In genomic region chr17:66210208-66210574, GRCh38 we compare ENCODE assay signal across 1 cellular context.
TF ChIP-seq lines count a peak whose summit lies in the region.

No MANE protein-coding gene starts in this region.

TF ChIP-seq in HepG2, 621 proteins besides CTCF, POLR2A, EP300 and RAD21 (continued from another document):
- no peak for TF ChIP-seq AKNA (CRISPR knock-in tag; IDR thresholded peaks at IDR 0.05; ENCODE audit: borderline replicate concordance)
- TF ChIP-seq ZNF746 (CRISPR knock-in tag; IDR thresholded peaks at IDR 0.05), result no peak
- no peak for TF ChIP-seq SCMH1 (CRISPR knock-in tag; IDR thresholded peaks at IDR 0.05; ENCODE audit: borderline replicate concordance)
- no peak for TF ChIP-seq NFKB2 (CRISPR knock-in tag; IDR thresholded peaks at IDR 0.05; ENCODE audit: borderline replicate concordance)
- no peak for TF ChIP-seq TERF1 (CRISPR knock-in tag; IDR thresholded peaks at IDR 0.05)
- no peak for TF ChIP-seq ZNF441 (CRISPR knock-in tag; IDR thresholded peaks at IDR 0.05; ENCODE audit: borderline replicate concordance)
- no peak for TF ChIP-seq PLRG1 (conservative IDR thresholded peaks at IDR 0.05)
- no peak for TF ChIP-seq GABPB1 (CRISPR knock-in tag; IDR thresholded peaks at IDR 0.05)
- TF ChIP-seq ARID2 (CRISPR knock-in tag; IDR thresholded peaks at IDR 0.05; ENCODE audit: borderline replicate concordance), result no peak
- TF ChIP-seq HINFP (CRISPR knock-in tag; IDR thresholded peaks at IDR 0.05; ENCODE audit: low read depth), result no peak
- TF ChIP-seq ZNF350 (CRISPR knock-in tag; IDR thresholded peaks at IDR 0.05; ENCODE audit: borderline replicate concordance, low read depth), result 0 out of 2 replicates have a peak, but pooled peaks have one; percentile 20
- 0 out of 2 replicates have a peak, but pooled peaks have one; percentile 24 for TF ChIP-seq ATF2 (CRISPR knock-in tag; IDR thresholded peaks at IDR 0.05)
- TF ChIP-seq ZNF646 (CRISPR knock-in tag; IDR thresholded peaks at IDR 0.05), result no peak
- no peak for TF ChIP-seq ZNF362 (CRISPR knock-in tag; IDR thresholded peaks at IDR 0.05; ENCODE audit: borderline replicate concordance)
- TF ChIP-seq SRY (CRISPR knock-in tag; IDR thresholded peaks at IDR 0.05), result no peak
- TF ChIP-seq MYPOP (CRISPR knock-in tag; IDR thresholded peaks at IDR 0.05), result peak; percentile 58; the same call in 1 of the 2 replicates
- no peak for TF ChIP-seq GTF3A (CRISPR knock-in tag; conservative IDR thresholded peaks at IDR 0.05)
- TF ChIP-seq ZNF10 (CRISPR knock-in tag; IDR thresholded peaks at IDR 0.05; ENCODE audit: borderline replicate concordance, low read depth), result no peak
- no peak for TF ChIP-seq FOXA3 (CRISPR knock-in tag; IDR thresholded peaks at IDR 0.05)
- TF ChIP-seq PITX1 (CRISPR knock-in tag; IDR thresholded peaks at IDR 0.05), result no peak
- TF ChIP-seq ZNF33B (CRISPR knock-in tag; IDR thresholded peaks at IDR 0.05), result peak; percentile 80; the same call in 1 of the 2 replicates
- no peak for TF ChIP-seq TMF1 (CRISPR knock-in tag; IDR thresholded peaks at IDR 0.05; ENCODE audit: low read depth)
- TF ChIP-seq ZNF264 (CRISPR knock-in tag; IDR thresholded peaks at IDR 0.05), result no peak
- no peak for TF ChIP-seq ZNF224 (CRISPR knock-in tag; IDR thresholded peaks at IDR 0.05)
- no peak for TF ChIP-seq ZMYM2 (CRISPR knock-in tag; IDR thresholded peaks at IDR 0.05)
- no peak for TF ChIP-seq MED8 (CRISPR knock-in tag; IDR thresholded peaks at IDR 0.05; ENCODE audit: insufficient replicate concordance)
- no peak for TF ChIP-seq MIER2 (CRISPR knock-in tag; IDR thresholded peaks at IDR 0.05)
- TF ChIP-seq SMAD3 (CRISPR knock-in tag; IDR thresholded peaks at IDR 0.05), result 0 out of 2 replicates have a peak, but pooled peaks have one; percentile 16
- TF ChIP-seq ZNF776 (CRISPR knock-in tag; IDR thresholded peaks at IDR 0.05), result no peak
- 0 out of 2 replicates have a peak, but pooled peaks have one; percentile 38 for TF ChIP-seq ZNF777 (CRISPR knock-in tag; IDR thresholded peaks at IDR 0.05)
- no peak for TF ChIP-seq TIGD3 (CRISPR knock-in tag; IDR thresholded peaks at IDR 0.05; ENCODE audit: borderline replicate concordance)
- no peak for TF ChIP-seq ELF3 (CRISPR knock-in tag; IDR thresholded peaks at IDR 0.05)
- TF ChIP-seq ZSCAN31 (CRISPR knock-in tag; IDR thresholded peaks at IDR 0.05; ENCODE audit: low read depth), result 0 out of 2 replicates have a peak, but pooled peaks have one; percentile 31
- TF ChIP-seq RNF2 (conservative IDR thresholded peaks at IDR 0.05; ENCODE audit: low read depth), result no peak
- no peak for TF ChIP-seq FOXO4 (CRISPR knock-in tag; conservative IDR thresholded peaks at IDR 0.05)
- no peak for TF ChIP-seq ARHGAP35 (CRISPR knock-in tag; IDR thresholded peaks at IDR 0.05; ENCODE audit: borderline replicate concordance)
- TF ChIP-seq XBP1 (CRISPR knock-in tag; IDR thresholded peaks at IDR 0.05), result peak; percentile 24; the same call in 1 of the 2 replicates
- TF ChIP-seq MBD4 (IDR thresholded peaks at IDR 0.05; ENCODE audit: borderline replicate concordance, low read length), result peak; percentile 27; the same call in 1 of the 2 replicates
- TF ChIP-seq PAF1 (CRISPR knock-in tag; IDR thresholded peaks at IDR 0.05), result peak; percentile 99; the same call in 1 of the 2 replicates
- 0 out of 2 replicates have a peak, but pooled peaks have one; percentile 39 for TF ChIP-seq ZNF747 (CRISPR knock-in tag; IDR thresholded peaks at IDR 0.05; ENCODE audit: borderline replicate concordance)
